Comparison of ENCODE assay signal across 9 cellular contexts in the genomic region with DNA sequence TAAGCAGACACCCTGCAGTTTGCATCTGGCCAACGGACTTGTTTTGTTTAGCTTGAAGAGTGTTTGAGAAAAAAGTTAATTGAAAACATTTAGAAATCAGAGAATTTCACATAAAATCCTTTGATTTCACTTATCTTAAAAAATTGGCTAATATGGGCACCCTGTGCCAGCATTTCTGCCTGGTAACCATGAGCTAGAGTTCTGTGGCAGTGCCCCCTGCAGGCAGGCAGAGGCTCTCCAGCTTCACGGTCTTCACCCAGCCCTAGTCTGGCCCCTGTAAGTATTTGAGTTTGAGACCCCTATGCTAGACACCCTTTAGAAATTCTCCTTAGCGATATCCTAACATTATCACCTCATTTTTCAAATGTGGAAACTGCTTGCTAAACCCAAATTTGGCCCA. TPM values are rescaled to one million over a fixed set of nuclear protein-coding genes. Genes with fewer than 3 reads are reported as not detected.
A peak's percentile ranks its signal among the peaks of the same experiment; 100 is the strongest.
DNase-seq lines count a peak whose midpoint lies in the region; ATAC-seq and TF ChIP-seq lines count a peak whose summit lies in the region.
"Had no signal": no experiment of that assay in that cellular context is flagged by ENCODE, and none has a peak within 500 bp of the region (broad histone marks: within the 10 kb centered on the region; RNA-seq: fewer than 3 reads in every experiment).

No MANE protein-coding gene starts in this region.

- H3K27me3 ChIP-seq in OCI-LY3 (ENCODE audit: low read depth, low read length) (0 out of 2 replicates have a peak, but pooled peaks cover 3% of the 10 kb centered on the region), esophagus squamous epithelium (peaks cover 0 to 5% (median 0%) of the 10 kb centered on the region in 4 donors)

- no peak overlapping the region for H3K27ac ChIP-seq in OCI-LY3 (ENCODE audit: low read length)
- no peak overlapping the region for H3K27ac ChIP-seq in esophagus squamous epithelium

- no peaks in the 10 kb centered on the region for H4K20me1 ChIP-seq in OCI-LY3 (ENCODE audit: insufficient read depth, low read length)

- H2AFZ ChIP-seq in OCI-LY3 (ENCODE audit: low read depth, low read length) = no peak overlapping the region

- H3K9me3 ChIP-seq in OCI-LY3 (ENCODE audit: insufficient read depth, low read length) (no peaks in the 10 kb centered on the region), esophagus squamous epithelium (peaks cover 0 to 9% (median 0%) of the 10 kb centered on the region in 3 donors)

- TF ChIP-seq CTCF in OCI-LY3 (IDR thresholded peaks at IDR 0.05; ENCODE audit: low read depth, low read length) (peak; percentile 42), esophagus squamous epithelium (IDR thresholded peaks at IDR 0.05) (peak; percentile 23 to 44 (median 28))

- ATAC-seq in HG02970 (IDR thresholded peaks at IDR 0.05; ENCODE audit: low FRiP score, unreplicated experiment) = no peak
- ATAC-seq in HG03460 (IDR thresholded peaks at IDR 0.05; ENCODE audit: unreplicated experiment) = no peak

- H3K9ac ChIP-seq in OCI-LY3 (ENCODE audit: low read length) = no peak overlapping the region

- no peak for TF ChIP-seq POLR2A in esophagus squamous epithelium (IDR thresholded peaks at IDR 0.05)

- no peak overlapping the region for H3K4me2 ChIP-seq in OCI-LY3 (ENCODE audit: low read length)

- H3K36me3 ChIP-seq in OCI-LY3 (replicated peaks; ENCODE audit: low read depth, low read length) = no peaks in the 10 kb centered on the region
- H3K36me3 ChIP-seq in esophagus squamous epithelium = no peaks in the 10 kb centered on the region

- DNase-seq in activated CD4-positive, alpha-beta T cell treated with anti-CD3 and anti-CD28 coated beads for 48 hours = peak; percentile 54
- no peak for DNase-seq in activated CD4-positive, alpha-beta T cell treated with anti-CD3 and anti-CD28 coated beads for 1 hour
- DNase-seq in esophagus squamous epithelium (lab: John Stamatoyannopoulos, UW) (no peak), DMS114 treated with DMSO at 0.1 percent for 48 hours (lab: John Stamatoyannopoulos, UW; ENCODE audit: unreplicated experiment) (no peak)
- peak; percentile 11 for DNase-seq in stimulated activated CD4-positive, alpha-beta T cell treated with anti-CD3 and anti-CD28 coated beads, Interleukin-1b, Interleukin-23, amount 100 ng/mL, for 48 hours
- DNase-seq: hippocampal formation had no signal

- no peak overlapping the region for H3K4me3 ChIP-seq in OCI-LY3 (ENCODE audit: low read length)
- H3K4me3 ChIP-seq in esophagus squamous epithelium = no peak overlapping the region

- H3K79me2 ChIP-seq in OCI-LY3 (ENCODE audit: low read length) = no peaks in the 10 kb centered on the region

- 66 to 74% methylated on average over 3 of the region's 3 CpGs for WGBS in esophagus squamous epithelium, 2 donors

- no peaks in the 10 kb centered on the region for H3K4me1 ChIP-seq in OCI-LY3 (ENCODE audit: low read length)
- no peaks in the 10 kb centered on the region for H3K4me1 ChIP-seq in esophagus squamous epithelium

- intact Hi-C loops in esophagus squamous epithelium (cut with DNase I) = no loop called here

RNA-seq across cellular contexts. Expression of a gene that starts 18.8 kb away (rescaled TPM):
- 1 to 10 TPM; 2.2 to 9.3 (median 6.5) TPM for total RNA-seq in esophagus squamous epithelium

Comparison
In these comparisons a context has a peak if more than half of its experiments do, and no peak if none do; other contexts are left out.
1. DNase-seq: peak in activated CD4-positive, alpha-beta T cell treated with anti-CD3 and anti-CD28 coated beads for 48 hours (single experiment) and stimulated activated CD4-positive, alpha-beta T cell treated with anti-CD3 and anti-CD28 coated beads, Interleukin-1b, Interleukin-23, amount 100 ng/mL, for 48 hours (single experiment); none in activated CD4-positive, alpha-beta T cell treated with anti-CD3 and anti-CD28 coated beads for 1 hour (single experiment), esophagus squamous epithelium (single experiment) and DMS114 treated with DMSO at 0.1 percent for 48 hours (single experiment).